Comparison of ENCODE assay signal across 8 cellular contexts in genomic region chr16:68469728-68470460, GRCh38. TPM values are rescaled to one million over a fixed set of nuclear protein-coding genes. Genes with fewer than 3 reads are reported as not detected.
DNase-seq lines count a peak whose midpoint lies in the region; ATAC-seq lines count a peak whose summit lies in the region.

No MANE protein-coding gene starts in this region.

- no peak overlapping the region for H3K14ac ChIP-seq in mesenchymal stem cell (ENCODE audit: low read length in 2 of 2)

- no peaks in the 10 kb centered on the region for H3K36me3 ChIP-seq in mesenchymal stem cell (ENCODE audit: control insufficient read depth in 1 of 2, insufficient read depth in 2 of 2, low read depth in 1 of 2, low read length in 2 of 2)

- H3K9ac ChIP-seq in mesenchymal stem cell (ENCODE audit: low read length): peak overlapping the region; percentile 67

- peak overlapping the region; percentile 81 for H3K27ac Mint-ChIP-seq in activated CD4-positive, alpha-beta T cell treated with anti-CD3 and anti-CD28 coated beads, Interleukin-2, amount 10 ng/mL, durations not matched to agents 24 days and 14 days
- peak overlapping the region; percentile 90 for H3K27ac Mint-ChIP-seq in activated naive CD4-positive, alpha-beta T cell treated with anti-CD3 and anti-CD28 coated beads, Interleukin-2, amount 10 ng/mL, durations not matched to agents 7 days and 5 days

- H3K27me3 Mint-ChIP-seq in activated CD4-positive, alpha-beta T cell treated with anti-CD3 and anti-CD28 coated beads, Interleukin-2, amount 10 ng/mL, durations not matched to agents 24 days and 14 days: peaks cover 8% of the 10 kb centered on the region
- H3K27me3 Mint-ChIP-seq in activated naive CD4-positive, alpha-beta T cell treated with anti-CD3 and anti-CD28 coated beads, Interleukin-2, amount 10 ng/mL, durations not matched to agents 7 days and 5 days: peaks cover 35% of the 10 kb centered on the region

- intact Hi-C loops in activated CD4-positive, alpha-beta T cell treated with anti-CD3 and anti-CD28 coated beads, Interleukin-2, amount 10 ng/mL, durations not matched to agents 24 days and 14 days (cut with micrococcal nuclease): loop anchor here (1.0 kb wide), 1 partner anchor 22 kb away; the partner anchor contains the start of gene SMPD3

- H2AK5ac ChIP-seq in mesenchymal stem cell (ENCODE audit: low read length, severe bottlenecking): no peak overlapping the region

- H3K79me1 ChIP-seq in mesenchymal stem cell (replicated peaks; ENCODE audit: low read length, poor library complexity, severe bottlenecking): no peaks in the 10 kb centered on the region

- no peak overlapping the region for H3K4ac ChIP-seq in mesenchymal stem cell (ENCODE audit: low read depth in 1 of 2, low read length in 2 of 2)

- no peak overlapping the region for H2BK12ac ChIP-seq in mesenchymal stem cell (ENCODE audit: low read length in 2 of 2)

- no peak overlapping the region for H3K27ac ChIP-seq in mesenchymal stem cell (ENCODE audit: low read length, poor library complexity, severe bottlenecking)

- no peak overlapping the region for H4K91ac ChIP-seq in mesenchymal stem cell (ENCODE audit: low read length)

- peak overlapping the region in 1 of 2 experiments; percentile 62 for H3K4me3 ChIP-seq in mesenchymal stem cell (ENCODE audit: insufficient read depth in 1 of 2, low read depth in 1 of 2, low read length in 2 of 2)

- 80% methylated on average over 10 of the region's 11 CpGs for WGBS in mesenchymal stem cell

- H3K18ac ChIP-seq in mesenchymal stem cell (ENCODE audit: low read depth in 1 of 2, low read length in 2 of 2): no peak overlapping the region

- H2AFZ ChIP-seq in mesenchymal stem cell (ENCODE audit: low read depth, low read length): no peak overlapping the region

- H3K9me3 ChIP-seq in mesenchymal stem cell (ENCODE audit: control insufficient read depth, low read length): no peaks in the 10 kb centered on the region

- no peak overlapping the region for H3K23ac ChIP-seq in mesenchymal stem cell (ENCODE audit: low read length in 2 of 2)

- ATAC-seq in HG03159 (IDR thresholded peaks at IDR 0.05; ENCODE audit: unreplicated experiment): peak; percentile 20

- no peaks in the 10 kb centered on the region for H3K4me1 ChIP-seq in mesenchymal stem cell (ENCODE audit: control insufficient read depth, insufficient read depth, low read depth, low read length)

- peak overlapping the region; percentile 70 for H3K4me3 Mint-ChIP-seq in activated CD4-positive, alpha-beta T cell treated with anti-CD3 and anti-CD28 coated beads, Interleukin-2, amount 10 ng/mL, durations not matched to agents 24 days and 14 days
- H3K4me3 Mint-ChIP-seq in activated naive CD4-positive, alpha-beta T cell treated with anti-CD3 and anti-CD28 coated beads, Interleukin-2, amount 10 ng/mL, durations not matched to agents 7 days and 5 days: peak overlapping the region; percentile 59

- peak; percentile 71 for DNase-seq in activated CD4-positive, alpha-beta T cell treated with anti-CD3 and anti-CD28 coated beads, Interleukin-2, amount 10 ng/mL, durations not matched to agents 24 days and 14 days
- DNase-seq in activated CD4-positive, alpha-beta T cell treated with anti-CD3 and anti-CD28 coated beads, Interleukin-2, amount 50 U/mL, for 1 hour: no peak
- peak; percentile 33 for DNase-seq in activated naive CD4-positive, alpha-beta T cell treated with anti-CD3 and anti-CD28 coated beads, Interleukin-2, amount 10 ng/mL, durations not matched to agents 7 days and 5 days
- no peak for DNase-seq in mesenchymal stem cell
- no peak for DNase-seq in stimulated activated CD4-positive, alpha-beta T cell treated with anti-CD3 and anti-CD28 coated beads, Interleukin-4, amount 100 ng/mL, for 24 hours
- no peak for DNase-seq in NCI-H446 treated with DMSO at 0.1 percent for 48 hours (lab: John Stamatoyannopoulos, UW)
- DNase-seq in middle frontal gyrus (ENCODE audit: extremely low spot score, low spot score): no peak

- H3K4me1 Mint-ChIP-seq in activated CD4-positive, alpha-beta T cell treated with anti-CD3 and anti-CD28 coated beads, Interleukin-2, amount 10 ng/mL, durations not matched to agents 24 days and 14 days: peaks cover 21% of the 10 kb centered on the region
- H3K4me1 Mint-ChIP-seq in activated naive CD4-positive, alpha-beta T cell treated with anti-CD3 and anti-CD28 coated beads, Interleukin-2, amount 10 ng/mL, durations not matched to agents 7 days and 5 days: peaks cover 49% of the 10 kb centered on the region

- no peak overlapping the region for H2BK15ac ChIP-seq in mesenchymal stem cell (ENCODE audit: low read depth, poor library complexity, severe bottlenecking)

- no peak overlapping the region for H2BK5ac ChIP-seq in mesenchymal stem cell (ENCODE audit: low read depth, low read length, poor library complexity, severe bottlenecking)

- peaks cover 68 to 74% of the 10 kb centered on the region in 2 experiments for H3K27me3 ChIP-seq in mesenchymal stem cell (ENCODE audit: control insufficient read depth in 1 of 2, insufficient read depth in 1 of 2, low read length in 2 of 2)

- H2BK120ac ChIP-seq in mesenchymal stem cell (ENCODE audit: low read depth, low read length): no peak overlapping the region

- H4K8ac ChIP-seq in mesenchymal stem cell (ENCODE audit: low read length): no peak overlapping the region

- H3K4me2 ChIP-seq in mesenchymal stem cell (ENCODE audit: low read length, poor library complexity, severe bottlenecking): no peak overlapping the region

- no peaks in the 10 kb centered on the region for H3K9me3 Mint-ChIP-seq in activated CD4-positive, alpha-beta T cell treated with anti-CD3 and anti-CD28 coated beads, Interleukin-2, amount 10 ng/mL, durations not matched to agents 24 days and 14 days
- H3K9me3 Mint-ChIP-seq in activated naive CD4-positive, alpha-beta T cell treated with anti-CD3 and anti-CD28 coated beads, Interleukin-2, amount 10 ng/mL, durations not matched to agents 7 days and 5 days: no peaks in the 10 kb centered on the region

- H3K36me3 Mint-ChIP-seq in activated CD4-positive, alpha-beta T cell treated with anti-CD3 and anti-CD28 coated beads, Interleukin-2, amount 10 ng/mL, durations not matched to agents 24 days and 14 days (ENCODE audit: low read depth): no peaks in the 10 kb centered on the region
- H3K36me3 Mint-ChIP-seq in activated naive CD4-positive, alpha-beta T cell treated with anti-CD3 and anti-CD28 coated beads, Interleukin-2, amount 10 ng/mL, durations not matched to agents 7 days and 5 days: no peaks in the 10 kb centered on the region

- CTCF ChIA-PET in activated naive CD4-positive, alpha-beta T cell treated with anti-CD3 and anti-CD28 coated beads, Interleukin-2, amount 10 ng/mL, durations not matched to agents 7 days and 5 days (lab: Charles Lee): interaction anchor here (0.6 to 2.4 kb wide), 3 partner anchors 49 to 498 kb away, joined by 3 to 8 read pairs (median 4); no protein-coding TSS in a partner anchor

RNA-seq across cellular contexts. Expression of gene SMPD3, which starts 21.6 kb away (rescaled TPM):
- total RNA-seq in activated CD4-positive, alpha-beta T cell treated with anti-CD3 and anti-CD28 coated beads, Interleukin-2, amount 10 ng/mL, durations not matched to agents 24 days and 14 days: 0.09 and 0.40 TPM in 2 replicates
- polyA plus RNA-seq in mesenchymal stem cell (2013, experiment 1 of 2): not detected
- 0.04 TPM for polyA plus RNA-seq in mesenchymal stem cell (2013, experiment 2 of 2)

Comparison
In these comparisons a context has a peak if more than half of its experiments do, and no peak if none do; other contexts are left out.
1. DNase-seq: peak in activated CD4-positive, alpha-beta T cell treated with anti-CD3 and anti-CD28 coated beads, Interleukin-2, amount 10 ng/mL, durations not matched to agents 24 days and 14 days (single experiment) and activated naive CD4-positive, alpha-beta T cell treated with anti-CD3 and anti-CD28 coated beads, Interleukin-2, amount 10 ng/mL, durations not matched to agents 7 days and 5 days (single experiment); none in activated CD4-positive, alpha-beta T cell treated with anti-CD3 and anti-CD28 coated beads, Interleukin-2, amount 50 U/mL, for 1 hour (single experiment), mesenchymal stem cell (single experiment), stimulated activated CD4-positive, alpha-beta T cell treated with anti-CD3 and anti-CD28 coated beads, Interleukin-4, amount 100 ng/mL, for 24 hours (single experiment), NCI-H446 treated with DMSO at 0.1 percent for 48 hours (single experiment) and middle frontal gyrus (single experiment).